ENCODE assay signal across 9 cellular contexts in the genomic region with DNA sequence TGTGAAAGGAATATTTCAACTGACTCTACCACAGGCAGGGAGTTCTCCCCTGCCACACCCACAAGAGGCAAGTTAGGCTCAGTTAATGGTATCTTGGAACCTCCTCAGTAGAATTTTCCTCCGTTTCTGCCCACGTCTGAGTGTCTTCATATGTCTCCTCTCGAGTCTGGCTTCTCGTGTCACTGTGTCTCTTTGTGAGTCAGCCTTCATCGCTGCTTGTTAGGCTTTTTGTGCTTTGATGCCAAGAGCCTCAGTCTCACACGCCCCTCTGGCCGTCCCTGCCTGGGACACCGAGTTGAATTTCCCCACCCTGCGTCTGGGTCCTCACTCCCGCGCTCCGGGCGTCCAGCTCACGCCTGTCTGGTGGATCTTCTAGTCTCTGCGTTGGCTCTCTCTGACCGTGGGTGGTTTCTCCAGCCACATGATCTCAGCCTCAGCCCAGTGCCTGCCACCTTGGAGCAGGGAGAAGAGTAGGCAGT.
DNase-seq lines count a peak whose midpoint lies in the region; ATAC-seq and TF ChIP-seq lines count a peak whose summit lies in the region.
"Had no signal": no experiment of that assay in that cellular context is flagged by ENCODE, and none has a peak within 500 bp of the region (broad histone marks: within the 10 kb centered on the region; RNA-seq: fewer than 3 reads in every experiment).

No MANE protein-coding gene starts in this region.

- in situ Hi-C loops in SK-MEL-5 (cut with HindIII; ENCODE audit: low pct_unique_long_range_greater_than_20kb, low sequenced_read_pairs): no loop called here

- H3K27me3 Mint-ChIP-seq in osteocyte (ENCODE audit: unreplicated experiment): no peaks in the 10 kb centered on the region
- peaks cover 2% of the 10 kb centered on the region for H3K27me3 Mint-ChIP-seq in activated CD8-positive, alpha-beta T cell treated with anti-CD3 and anti-CD28 coated beads, Interleukin-2, amount 10 ng/mL, durations not matched to agents 7 days and 5 days (ENCODE audit: low read depth)

- H3K9me3 Mint-ChIP-seq in osteocyte (ENCODE audit: unreplicated experiment): no peaks in the 10 kb centered on the region
- H3K9me3 Mint-ChIP-seq in activated CD8-positive, alpha-beta T cell treated with anti-CD3 and anti-CD28 coated beads, Interleukin-2, amount 10 ng/mL, durations not matched to agents 7 days and 5 days (ENCODE audit: insufficient read depth): no peaks in the 10 kb centered on the region

- peaks cover 11% of the 10 kb centered on the region for H3K4me1 Mint-ChIP-seq in osteocyte (ENCODE audit: unreplicated experiment)
- H3K4me1 Mint-ChIP-seq in activated CD8-positive, alpha-beta T cell treated with anti-CD3 and anti-CD28 coated beads, Interleukin-2, amount 10 ng/mL, durations not matched to agents 7 days and 5 days (ENCODE audit: low read depth): peaks cover 2% of the 10 kb centered on the region

- peak overlapping the region; percentile 36 for H3K4me3 ChIP-seq in fibroblast of villous mesenchyme (ENCODE audit: low read depth, low read length)
- no peak overlapping the region for H3K4me3 ChIP-seq in colonic mucosa
- H3K4me3 ChIP-seq: thyroid gland had no signal

- H3K36me3 ChIP-seq in colonic mucosa: no peaks in the 10 kb centered on the region
- H3K36me3 ChIP-seq: thyroid gland had no signal

- H3K27me3 ChIP-seq in colonic mucosa: no peaks in the 10 kb centered on the region
- H3K27me3 ChIP-seq: thyroid gland had no signal

- H3K27ac Mint-ChIP-seq in osteocyte (ENCODE audit: unreplicated experiment): peak overlapping the region; percentile 25
- H3K27ac Mint-ChIP-seq in activated CD8-positive, alpha-beta T cell treated with anti-CD3 and anti-CD28 coated beads, Interleukin-2, amount 10 ng/mL, durations not matched to agents 7 days and 5 days: no peak overlapping the region

- H3K4me1 ChIP-seq in colonic mucosa: no peaks in the 10 kb centered on the region

- POLR2A ChIA-PET in activated CD8-positive, alpha-beta T cell treated with anti-CD3 and anti-CD28 coated beads, Interleukin-2, amount 10 ng/mL, durations not matched to agents 7 days and 5 days (lab: Charles Lee): interaction anchor here (0.6 kb wide), 1 partner anchor 266 kb away, joined by 3 read pairs; no protein-coding TSS in a partner anchor

- intact Hi-C loops in colonic mucosa (cut with DNase I): no loop called here

- no peak for TF ChIP-seq CTCF in fibroblast of villous mesenchyme (IDR thresholded peaks at IDR 0.05; ENCODE audit: insufficient read depth, low read depth, low read length)
- TF ChIP-seq CTCF in osteocyte (IDR thresholded peaks at IDR 0.05): no peak
- TF ChIP-seq CTCF in colonic mucosa (IDR thresholded peaks at IDR 0.05): no peak

- no peak for ATAC-seq in HG02981 (IDR thresholded peaks at IDR 0.05; ENCODE audit: unreplicated experiment)
- no peak for ATAC-seq in activated CD8-positive, alpha-beta T cell treated with anti-CD3 and anti-CD28 coated beads, Interleukin-2, amount 10 ng/mL, durations not matched to agents 7 days and 5 days

- CTCF ChIA-PET in activated CD8-positive, alpha-beta T cell treated with anti-CD3 and anti-CD28 coated beads, Interleukin-2, amount 10 ng/mL, durations not matched to agents 7 days and 5 days (lab: Charles Lee): interaction anchor here (10.5 kb wide), 1 partner anchor 199 kb away, joined by 177 read pairs; no protein-coding TSS in a partner anchor

- H3K9me3 ChIP-seq in colonic mucosa: no peaks in the 10 kb centered on the region
- H3K9me3 ChIP-seq: thyroid gland had no signal

- no peaks in the 10 kb centered on the region for H3K36me3 Mint-ChIP-seq in osteocyte (ENCODE audit: unreplicated experiment)
- no peaks in the 10 kb centered on the region for H3K36me3 Mint-ChIP-seq in activated CD8-positive, alpha-beta T cell treated with anti-CD3 and anti-CD28 coated beads, Interleukin-2, amount 10 ng/mL, durations not matched to agents 7 days and 5 days (ENCODE audit: low read depth)

- no peak overlapping the region for H3K9ac ChIP-seq in colonic mucosa (ENCODE audit: low read depth in 2 of 2, low read length in 2 of 2)

- H3K4me3 Mint-ChIP-seq in osteocyte (ENCODE audit: unreplicated experiment): no peak overlapping the region
- no peak overlapping the region for H3K4me3 Mint-ChIP-seq in activated CD8-positive, alpha-beta T cell treated with anti-CD3 and anti-CD28 coated beads, Interleukin-2, amount 10 ng/mL, durations not matched to agents 7 days and 5 days

- no peak overlapping the region for H3K27ac ChIP-seq in colonic mucosa

- DNase-seq in AG20443 (ENCODE audit: low spot score) (peak; percentile 89), SK-MEL-5 (ENCODE audit: low read depth, low spot score) (peak; percentile 4), fibroblast of villous mesenchyme (ENCODE audit: low read depth) (peak; percentile 55), osteocyte (ENCODE audit: extremely low spot score, unreplicated experiment) (no peak), UCSD-AML1 (lab: John Stamatoyannopoulos, UW; ENCODE audit: unreplicated experiment) (no peak), colonic mucosa (no peak)
- DNase-seq in activated CD8-positive, alpha-beta T cell treated with anti-CD3 and anti-CD28 coated beads, Interleukin-2, amount 10 ng/mL, durations not matched to agents 7 days and 5 days: no peak

Comparison
In these comparisons a context has a peak if more than half of its experiments do, and no peak if none do; other contexts are left out.
1. DNase-seq: peak in AG20443 (single experiment), SK-MEL-5 (single experiment) and fibroblast of villous mesenchyme (single experiment); none in osteocyte (single experiment), UCSD-AML1 (single experiment), colonic mucosa (single experiment) and activated CD8-positive, alpha-beta T cell treated with anti-CD3 and anti-CD28 coated beads, Interleukin-2, amount 10 ng/mL, durations not matched to agents 7 days and 5 days (single experiment).